In the genomic region with DNA sequence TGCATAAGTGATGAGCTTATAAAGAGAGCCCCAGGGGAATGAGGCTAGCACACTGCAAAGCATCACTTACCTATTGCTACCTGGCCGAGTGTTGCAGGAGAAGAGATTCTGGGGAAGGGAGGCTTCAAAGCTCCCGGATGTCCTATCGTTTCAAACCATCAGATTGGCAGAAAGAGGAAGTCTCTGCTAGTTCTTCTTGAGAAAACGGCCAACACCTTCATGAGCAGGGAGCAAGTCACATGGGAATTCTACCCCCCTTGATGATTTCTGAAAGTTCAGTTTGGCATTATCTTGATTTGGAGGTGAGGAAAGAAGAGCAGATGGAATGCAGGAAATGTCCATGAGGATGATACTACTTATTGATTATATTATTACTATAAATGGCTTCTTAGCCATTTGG, we compare ENCODE assay signal across 33 cellular contexts. TPM values are rescaled to one million over a fixed set of nuclear protein-coding genes. Genes with fewer than 3 reads are reported as not detected.
DNase-seq lines count a peak whose midpoint lies in the region; ATAC-seq, FAIRE-seq and TF ChIP-seq lines count a peak whose summit lies in the region.
"Had no signal": no experiment of that assay in that cellular context is flagged by ENCODE, and none has a peak within 500 bp of the region (broad histone marks: within the 10 kb centered on the region; RNA-seq: fewer than 3 reads in every experiment).

No MANE protein-coding gene starts in this region.

- SMC1A ChIA-PET in GM12878 (lab: Charles Lee; ENCODE audit: uncharacterized antibody, unreplicated experiment): interaction anchor here (1.1 to 2.3 kb wide), 4 partner anchors 11 to 67 kb away, joined by 3 to 11 read pairs (median 4); a partner anchor contains a TSS

- H3K27me3 Mint-ChIP-seq in activated CD4-positive, alpha-beta memory T cell treated with anti-CD3 and anti-CD28 coated beads for 36 hours: no peaks in the 10 kb centered on the region
- H3K27me3 Mint-ChIP-seq: activated CD4-positive, alpha-beta T cell treated with anti-CD3 and anti-CD28 coated beads for 36 hours had no signal

- in situ Hi-C loops in GM12878 (cut with MboI): no loop called here

- no peak overlapping the region for H3K4me3 Mint-ChIP-seq in activated CD4-positive, alpha-beta memory T cell treated with anti-CD3 and anti-CD28 coated beads for 36 hours
- H3K4me3 Mint-ChIP-seq: activated CD4-positive, alpha-beta T cell treated with anti-CD3 and anti-CD28 coated beads for 36 hours; activated CD8-positive, alpha-beta T cell treated with anti-CD3 and anti-CD28 coated beads, Interleukin-2, amount 10 ng/mL, durations not matched to agents 7 days and 5 days; neural crest cell; T-helper 1 cell treated with Interleukin-12 subunit alpha and Interleukin-12 subunit beta and Interleukin-4 antibody, amounts not matched to agents 30 μg/mL and 1 μg/mL, for 36 hours had no signal

- 2% methylated on average over 4 of the region's 4 CpGs for WGBS in GM12878 (ENCODE audit: insufficient coverage, insufficient replicate concordance, low lambda C conversion rate, missing lambda C conversion rate)

- no peak for FAIRE-seq in GM12878 (lab: Jason Lieb, UNC)
- FAIRE-seq: A549, islet of Langerhans had no signal

- H4K20me1 ChIP-seq in GM12878 (ENCODE audit: control insufficient read depth, insufficient read depth): no peaks in the 10 kb centered on the region

- RAD21 ChIA-PET in GM12878 (lab: Charles Lee; ENCODE audit: unreplicated experiment): interaction anchor here (1.3 kb wide), 1 partner anchor 10 kb away, joined by 4 read pairs; no protein-coding TSS in a partner anchor

- H3K9me3 Mint-ChIP-seq in activated CD4-positive, alpha-beta memory T cell treated with anti-CD3 and anti-CD28 coated beads for 36 hours: no peaks in the 10 kb centered on the region
- H3K9me3 Mint-ChIP-seq: neural crest cell; T-helper 1 cell treated with Interleukin-12 subunit alpha and Interleukin-12 subunit beta and Interleukin-4 antibody, amounts not matched to agents 30 μg/mL and 1 μg/mL, for 36 hours had no signal

- H3K79me2 ChIP-seq in GM12878 (ENCODE audit: control insufficient read depth, insufficient read depth, low read length): no peaks in the 10 kb centered on the region

- peaks cover 3% of the 10 kb centered on the region for H3K36me3 Mint-ChIP-seq in activated CD4-positive, alpha-beta memory T cell treated with anti-CD3 and anti-CD28 coated beads for 36 hours

- 0 out of 2 replicates have a peak overlapping the region, but pooled peaks have one; percentile 3 for H3K4me2 ChIP-seq in GM12878 (ENCODE audit: control insufficient read depth, insufficient read depth)
- H3K4me2 ChIP-seq: A549 had no signal

- peak overlapping the region; percentile 60; the same call in 1 of the 2 replicates for H2AFZ ChIP-seq in GM12878 (ENCODE audit: control insufficient read depth, low read depth, low read length)

- TF ChIP-seq POLR2A in NB4 (IDR thresholded peaks at IDR 0.05; ENCODE audit: extremely low read depth, insufficient read length) (no peak), GM12878 (IDR thresholded peaks at IDR 0.05; ENCODE audit: low read depth, low read length) (no peak)

- no TSS peak for BruUV-seq in GM12878 (replicated peaks; lab: Mats Ljungman, UMichigan)

- ATAC-seq in GM12878 (no peak; the same call in 1 of the 3 replicates), left ventricle myocardium superior (no peak), GM21528 (IDR thresholded peaks at IDR 0.05; ENCODE audit: low FRiP score, unreplicated experiment) (no peak), GM19035 (IDR thresholded peaks at IDR 0.05; ENCODE audit: unreplicated experiment) (no peak)
- ATAC-seq: A549; activated CD4-positive, alpha-beta T cell treated with anti-CD3 and anti-CD28 coated beads for 36 hours; activated CD8-positive, alpha-beta T cell treated with anti-CD3 and anti-CD28 coated beads, Interleukin-2, amount 10 ng/mL, durations not matched to agents 7 days and 5 days; esophagus mucosa; left lobe of liver had no signal

- TF ChIP-seq CTCF in NB4 (IDR thresholded peaks at IDR 0.05; ENCODE audit: low read depth, low read length) (no peak), GM12878 (IDR thresholded peaks at IDR 0.05 in 2 of 3, conservative IDR thresholded peaks at IDR 0.05 in 1 of 3; ENCODE audit: control insufficient read depth in 2 of 3, extremely low read depth in 1 of 3, insufficient read depth in 1 of 3, low read depth in 3 of 3, low read length in 3 of 3) (no peak)

- no peak for TF ChIP-seq RAD21 in GM12878 (IDR thresholded peaks at IDR 0.05; ENCODE audit: insufficient read depth, low read depth, low read length)

- no peak overlapping the region for H3K4me3 ChIP-seq in NB4 (ENCODE audit: low read depth, low read length)
- no peak overlapping the region for H3K4me3 ChIP-seq in GM12878
- H3K4me3 ChIP-seq: A549, ovary, skin epidermis had no signal

- H3K36me3 ChIP-seq in GM12878 (ENCODE audit: control insufficient read depth in 2 of 2, insufficient read depth in 2 of 2, low read length in 1 of 2): peaks cover 0 to 3% of the 10 kb centered on the region in 2 experiments; a peak in 1 of 4 replicates
- H3K36me3 ChIP-seq: ovary had no signal

- no peaks in the 10 kb centered on the region for H3K27me3 ChIP-seq in GM12878 (replicated peaks in 1 of 2; ENCODE audit: control insufficient read depth in 2 of 2, insufficient read depth in 2 of 2, low read length in 1 of 2)
- H3K27me3 ChIP-seq: brain microvascular endothelial cell, ovary had no signal

- POLR2A ChIA-PET in GM12878 (lab: Charles Lee): interaction anchor here (0.7 kb wide), 1 partner anchor 12 kb away, joined by 3 read pairs; no protein-coding TSS in a partner anchor
- POLR2A ChIA-PET in activated CD4-positive, alpha-beta memory T cell treated with anti-CD3 and anti-CD28 coated beads for 36 hours (lab: Charles Lee): no interaction called here

- H3K4me1 Mint-ChIP-seq in activated CD4-positive, alpha-beta memory T cell treated with anti-CD3 and anti-CD28 coated beads for 36 hours (ENCODE audit: low read depth): peaks cover 2% of the 10 kb centered on the region
- H3K4me1 Mint-ChIP-seq: activated CD4-positive, alpha-beta T cell treated with anti-CD3 and anti-CD28 coated beads for 36 hours; neural crest cell had no signal

- H3K9ac ChIP-seq in GM12878 (ENCODE audit: control insufficient read depth, insufficient read depth, low read length): no peak overlapping the region

- no peaks in the 10 kb centered on the region for H3K4me1 ChIP-seq in GM12878 (ENCODE audit: control insufficient read depth, insufficient read depth, low read length)
- H3K4me1 ChIP-seq: A549 had no signal

- H3K27ac ChIP-seq in GM12878 (ENCODE audit: control insufficient read depth, insufficient read depth): no peak overlapping the region
- H3K27ac ChIP-seq: A549, brain microvascular endothelial cell, ovary, skin epidermis had no signal

- peak; percentile 10 for DNase-seq in activated effector memory CD4-positive, alpha-beta T cell treated with anti-CD3 and anti-CD28 coated beads, Interleukin-2, amount 50 U/mL, for 16 hours
- no peak for DNase-seq in activated effector memory CD4-positive, alpha-beta T cell treated with Interleukin-2 at 50 U/mL for 16 hours
- DNase-seq in NB4 (ENCODE audit: low read depth): peak; percentile 71
- no peak for DNase-seq in GM12878 (ENCODE audit: low read depth, low spot score)
- no peak for DNase-seq in left ventricle myocardium superior
- no peak for DNase-seq in activated CD4-positive, alpha-beta memory T cell treated with anti-CD3 and anti-CD28 coated beads for 36 hours
- DNase-seq: activated CD4-positive, alpha-beta T cell treated with anti-CD3 and anti-CD28 coated beads for 36 hours; activated CD8-positive, alpha-beta T cell treated with anti-CD3 and anti-CD28 coated beads, Interleukin-2, amount 10 ng/mL, durations not matched to agents 7 days and 5 days; activated naive CD4-positive, alpha-beta T cell treated with anti-CD3 and anti-CD28 coated beads, Interleukin-2, amount 50 U/mL, for 16 hours; amygdala; brain microvascular endothelial cell; cerebellar nuclear complex; dermis blood vessel endothelial cell; mesendoderm; NCI-H146; NCI-H345; NCI-H69; ovary; stimulated activated naive CD4-positive, alpha-beta T cell treated with Interleukin-2 at 50 U/mL for 16 hours had no signal

- CTCF ChIA-PET in GM12878 (lab: Yijun Ruan, JAX): interaction anchor here (1.2 to 4.0 kb wide), 2 partner anchors 11 to 368 kb away, joined by 3 to 31 read pairs; no protein-coding TSS in a partner anchor
- CTCF ChIA-PET in activated CD4-positive, alpha-beta memory T cell treated with anti-CD3 and anti-CD28 coated beads for 36 hours (lab: Charles Lee): interaction anchor here (1.4 to 4.1 kb wide), 2 partner anchors 11 to 115 kb away, joined by 3 to 18 read pairs; no protein-coding TSS in a partner anchor

- intact Hi-C loops in GM12878 (cut with micrococcal nuclease; ENCODE audit: unreplicated experiment) (no loop called here), left ventricle myocardium superior (cut with micrococcal nuclease) (no loop called here)
- intact Hi-C loops in activated CD4-positive, alpha-beta memory T cell treated with anti-CD3 and anti-CD28 coated beads for 36 hours (cut with micrococcal nuclease): no loop called here

- no peak for TF ChIP-seq EP300 in GM12878 (IDR thresholded peaks at IDR 0.05; ENCODE audit: borderline replicate concordance in 1 of 2, control insufficient read depth in 1 of 2, low read depth in 2 of 2, low read length in 2 of 2)

- H3K27ac Mint-ChIP-seq in activated CD4-positive, alpha-beta memory T cell treated with anti-CD3 and anti-CD28 coated beads for 36 hours: no peak overlapping the region
- H3K27ac Mint-ChIP-seq: activated CD4-positive, alpha-beta T cell treated with anti-CD3 and anti-CD28 coated beads for 36 hours; activated CD8-positive, alpha-beta T cell treated with anti-CD3 and anti-CD28 coated beads, Interleukin-2, amount 10 ng/mL, durations not matched to agents 7 days and 5 days; T-helper 1 cell treated with Interleukin-12 subunit alpha and Interleukin-12 subunit beta and Interleukin-4 antibody, amounts not matched to agents 30 μg/mL and 1 μg/mL, for 36 hours had no signal

- no peaks in the 10 kb centered on the region for H3K9me3 ChIP-seq in GM12878 (replicated peaks; ENCODE audit: control insufficient read depth, insufficient read depth, low read length)
- H3K9me3 ChIP-seq: A549, ovary had no signal

RNA-seq across cellular contexts. Expression of a gene that starts 16.2 kb away (rescaled TPM):
- 15.0 and 17.3 TPM in 2 replicates for total RNA-seq in GM12878 (2013; cell fraction: nucleolus; rRNA removed)
- 31.9 and 38.5 TPM in 2 replicates for total RNA-seq in GM12878 (2014; rRNA removed)
- total RNA-seq in GM12878 (2014; rRNA removed; fragmentation: Illumina TruSeq; extraction: Trizol): 62.1 and 62.6 TPM in 2 replicates
- total RNA-seq in GM12878 (2021): 29.2 and 30.0 TPM in 2 replicates
- polyA plus RNA-seq in GM12878 (2011; ENCODE audit: low read depth): 34.2 TPM
- polyA plus RNA-seq in GM12878 (2011; rRNA removed): 49.2 and 80.1 TPM in 2 replicates
- polyA plus RNA-seq in GM12878 (2011; cell fraction: cytosol; rRNA removed): 12.1 and 13.2 TPM in 2 replicates
- polyA plus RNA-seq in GM12878 (2011; cell fraction: nucleus; rRNA removed): 12.5 and 12.6 TPM in 2 replicates
- polyA plus RNA-seq in GM12878 (2012): 68.3 and 73.1 TPM in 2 replicates
- polyA plus RNA-seq in GM12878 (2014; fragmentation: Illumina TruSeq; extraction: Trizol): 70.5 and 76.8 TPM in 2 replicates
- 10 to 100 TPM; 20.3 to 31.3 TPM for polyA plus RNA-seq in GM12878 (2014; fragmentation: Nextera tagmentation; extraction: Ambion mirVana)
- polyA plus RNA-seq in GM12878 (2014; rRNA removed): 32.9 and 38.0 TPM in 2 replicates
- polyA plus RNA-seq in GM12878 (2016; fragmentation: Nextera tagmentation; extraction: Ambion mirVana): 10 to 100 TPM; 34.8 to 35.8 TPM
- polyA minus RNA-seq in GM12878 (2011; rRNA and poly(A)+ RNA removed): 8.5 and 10.7 TPM in 2 replicates
- 3.2 and 5.9 TPM in 2 replicates for polyA minus RNA-seq in GM12878 (2011; cell fraction: cytosol; rRNA and poly(A)+ RNA removed)
- 6.4 and 12.8 TPM in 2 replicates for polyA minus RNA-seq in GM12878 (2011; cell fraction: nucleus; rRNA and poly(A)+ RNA removed)
- 40.8 TPM for total RNA-seq in left ventricle myocardium superior
- 10 to 100 TPM; 45.1 to 45.6 TPM for total RNA-seq in activated CD4-positive, alpha-beta memory T cell treated with anti-CD3 and anti-CD28 coated beads for 36 hours

RNA-seq across cellular contexts. Expression of a gene that starts 31.1 kb away (rescaled TPM):
- total RNA-seq in GM12878 (2013; cell fraction: nucleolus; rRNA removed): 479 and 538 TPM in 2 replicates
- total RNA-seq in GM12878 (2014; rRNA removed): 72.1 and 84.6 TPM in 2 replicates
- 114 and 115 TPM in 2 replicates for total RNA-seq in GM12878 (2014; rRNA removed; fragmentation: Illumina TruSeq; extraction: Trizol)
- 67.4 and 78.2 TPM in 2 replicates for total RNA-seq in GM12878 (2021)
- 90.1 TPM for polyA plus RNA-seq in GM12878 (2011; ENCODE audit: low read depth)
- 128 and 232 TPM in 2 replicates for polyA plus RNA-seq in GM12878 (2011; rRNA removed)
- polyA plus RNA-seq in GM12878 (2011; cell fraction: cytosol; rRNA removed): 69.9 and 105 TPM in 2 replicates
- 436 and 505 TPM in 2 replicates for polyA plus RNA-seq in GM12878 (2011; cell fraction: nucleus; rRNA removed)
- 121 and 150 TPM in 2 replicates for polyA plus RNA-seq in GM12878 (2012)
- polyA plus RNA-seq in GM12878 (2014; fragmentation: Illumina TruSeq; extraction: Trizol): 88.5 and 118 TPM in 2 replicates
- polyA plus RNA-seq in GM12878 (2014; fragmentation: Nextera tagmentation; extraction: Ambion mirVana): 10 to 100 TPM; 23.5 to 48.3 TPM
- polyA plus RNA-seq in GM12878 (2014; rRNA removed): 103 and 125 TPM in 2 replicates
- 10 to 100 TPM; 91.5 to 99.1 TPM for polyA plus RNA-seq in GM12878 (2016; fragmentation: Nextera tagmentation; extraction: Ambion mirVana)
- polyA minus RNA-seq in GM12878 (2011; rRNA and poly(A)+ RNA removed): 72.9 and 96.0 TPM in 2 replicates
- polyA minus RNA-seq in GM12878 (2011; cell fraction: cytosol; rRNA and poly(A)+ RNA removed): 36.5 and 49.1 TPM in 2 replicates
- polyA minus RNA-seq in GM12878 (2011; cell fraction: nucleus; rRNA and poly(A)+ RNA removed): 150 and 177 TPM in 2 replicates
- total RNA-seq in left ventricle myocardium superior: 45.0 TPM
- total RNA-seq in activated CD4-positive, alpha-beta memory T cell treated with anti-CD3 and anti-CD28 coated beads for 36 hours: 100 to 1,000 TPM; 123 to 143 TPM

RNA-seq across cellular contexts. Expression of a gene that starts 56.2 kb away (rescaled TPM):
- total RNA-seq in GM12878 (2013; cell fraction: nucleolus; rRNA removed): 0.27 TPM in 1 of 2 replicates, not detected in the other
- total RNA-seq in GM12878 (2014; rRNA removed): not detected in 2 replicates
- total RNA-seq in GM12878 (2014; rRNA removed; fragmentation: Illumina TruSeq; extraction: Trizol): not detected in 2 replicates
- 0.13 TPM in 1 of 2 replicates, not detected in the other for total RNA-seq in GM12878 (2021)
- polyA plus RNA-seq in GM12878 (2011; ENCODE audit: low read depth): not detected
- polyA plus RNA-seq in GM12878 (2011; rRNA removed): not detected in 2 replicates
- polyA plus RNA-seq in GM12878 (2011; cell fraction: cytosol; rRNA removed): 0.04 TPM in 1 of 2 replicates, not detected in the other
- polyA plus RNA-seq in GM12878 (2011; cell fraction: nucleus; rRNA removed): 0.16 TPM in 1 of 2 replicates, not detected in the other
- 0.12 and 0.15 TPM in 2 replicates for polyA plus RNA-seq in GM12878 (2012)
- polyA plus RNA-seq in GM12878 (2014; fragmentation: Illumina TruSeq; extraction: Trizol): not detected in 2 replicates
- polyA plus RNA-seq in GM12878 (2014; fragmentation: Nextera tagmentation; extraction: Ambion mirVana): under 1 TPM in 1 of 2 experiments, not detected in 1; 0.02 TPM
- not detected in 2 replicates for polyA plus RNA-seq in GM12878 (2014; rRNA removed)
- polyA plus RNA-seq in GM12878 (2016; fragmentation: Nextera tagmentation; extraction: Ambion mirVana): under 1 TPM; 0.24 to 0.34 TPM
- not detected in 2 replicates for polyA minus RNA-seq in GM12878 (2011; rRNA and poly(A)+ RNA removed)
- polyA minus RNA-seq in GM12878 (2011; cell fraction: cytosol; rRNA and poly(A)+ RNA removed): not detected in 2 replicates
- polyA minus RNA-seq in GM12878 (2011; cell fraction: nucleus; rRNA and poly(A)+ RNA removed): not detected in 2 replicates
- total RNA-seq in left ventricle myocardium superior: not detected
- not detected for total RNA-seq in activated CD4-positive, alpha-beta memory T cell treated with anti-CD3 and anti-CD28 coated beads for 36 hours
- total RNA-seq: activated CD4-positive, alpha-beta T cell treated with anti-CD3 and anti-CD28 coated beads for 36 hours; esophagus mucosa; fibroblast of villous mesenchyme; HT1080; MCF 10A; ovary; renal cortical epithelial cell had no signal
- polyA plus RNA-seq: A549, ovary, urinary bladder had no signal

Comparison
In these comparisons a context has a peak if more than half of its experiments do, and no peak if none do; other contexts are left out.
1. DNase-seq: peak in activated effector memory CD4-positive, alpha-beta T cell treated with anti-CD3 and anti-CD28 coated beads, Interleukin-2, amount 50 U/mL, for 16 hours (single experiment) and NB4 (single experiment); none in activated effector memory CD4-positive, alpha-beta T cell treated with Interleukin-2 at 50 U/mL for 16 hours (single experiment), GM12878 (single experiment), left ventricle myocardium superior (single experiment) and activated CD4-positive, alpha-beta memory T cell treated with anti-CD3 and anti-CD28 coated beads for 36 hours (single experiment).